10 cellular contexts compared by ENCODE assay signal in the genomic region with DNA sequence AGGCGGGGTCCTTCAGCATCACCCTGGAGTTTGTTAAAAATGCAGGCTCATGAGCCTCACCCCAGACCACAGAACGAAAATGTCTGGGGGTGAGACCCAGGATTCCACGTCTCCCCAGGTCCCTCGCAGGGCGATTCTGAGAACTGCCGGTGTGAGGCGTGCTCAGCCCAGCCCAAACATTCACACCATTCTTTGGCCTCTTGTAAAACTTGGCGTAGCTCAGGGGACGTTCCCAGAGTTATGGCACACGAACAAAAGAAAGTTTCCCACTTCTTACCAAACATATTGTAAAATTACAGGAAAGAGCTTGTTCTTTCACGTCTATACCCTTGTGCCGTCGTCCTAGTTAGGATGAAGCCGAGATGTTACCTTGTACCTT. TPM values are rescaled to one million over a fixed set of nuclear protein-coding genes. Genes with fewer than 3 reads are reported as not detected.
DNase-seq lines count a peak whose midpoint lies in the region; ATAC-seq and TF ChIP-seq lines count a peak whose summit lies in the region.
"Had no signal": no experiment of that assay in that cellular context is flagged by ENCODE, and none has a peak within 500 bp of the region (broad histone marks: within the 10 kb centered on the region; RNA-seq: fewer than 3 reads in every experiment).

No MANE protein-coding gene starts in this region.

- CTCF ChIA-PET in CD4-positive, alpha-beta memory T cell (lab: Charles Lee; ENCODE audit: partially characterized antibody), result no interaction called here

- no peaks in the 10 kb centered on the region for H3K27me3 Mint-ChIP-seq in CD4-positive, alpha-beta memory T cell
- H3K27me3 Mint-ChIP-seq in activated T-helper 1 cell treated with anti-CD3 and anti-CD28 coated beads, Interleukin-12 subunit alpha, Interleukin-12 subunit beta, Interleukin-2, Interleukin-4 antibody, amounts not matched to agents 30 ng/mL and 10 ng/mL and 1 ng/mL, durations not matched to agents 14 hours and 24 hours and 36 hours (ENCODE audit: insufficient read depth), result no peaks in the 10 kb centered on the region
- H3K27me3 Mint-ChIP-seq in progenitor cell of endocrine pancreas, result no peaks in the 10 kb centered on the region
- no peaks in the 10 kb centered on the region for H3K27me3 Mint-ChIP-seq in stimulated activated naive B cell treated with anti-CD40 and anti-IgM and Interleukin-4, amounts not matched to agents 10 μg/mL and 1 μg/mL and 100 μg/mL, for 72 hours

- H3K36me3 ChIP-seq in CD4-positive, alpha-beta memory T cell (ENCODE audit: insufficient read depth, low read length), result peaks cover 9% of the 10 kb centered on the region

- peaks cover 26 to 56% of the 10 kb centered on the region in 2 donors for H3K36me3 Mint-ChIP-seq in CD4-positive, alpha-beta memory T cell
- H3K36me3 Mint-ChIP-seq in activated T-helper 1 cell treated with anti-CD3 and anti-CD28 coated beads, Interleukin-12 subunit alpha, Interleukin-12 subunit beta, Interleukin-2, Interleukin-4 antibody, amounts not matched to agents 30 ng/mL and 10 ng/mL and 1 ng/mL, durations not matched to agents 14 hours and 24 hours and 36 hours (ENCODE audit: low read depth), result peaks cover 69% of the 10 kb centered on the region
- peaks cover 17% of the 10 kb centered on the region for H3K36me3 Mint-ChIP-seq in progenitor cell of endocrine pancreas (ENCODE audit: insufficient read depth)
- H3K36me3 Mint-ChIP-seq in stimulated activated naive B cell treated with anti-CD40 and anti-IgM and Interleukin-4, amounts not matched to agents 10 μg/mL and 1 μg/mL and 100 μg/mL, for 72 hours, result peaks cover 10 to 19% of the 10 kb centered on the region in 2 donors

- H3K27ac Mint-ChIP-seq in CD4-positive, alpha-beta memory T cell, result peak overlapping the region in 5 of 7 donors; percentile 66 to 93 (median 84)
- H3K27ac Mint-ChIP-seq in activated T-helper 1 cell treated with anti-CD3 and anti-CD28 coated beads, Interleukin-12 subunit alpha, Interleukin-12 subunit beta, Interleukin-2, Interleukin-4 antibody, amounts not matched to agents 30 ng/mL and 10 ng/mL and 1 ng/mL, durations not matched to agents 14 hours and 24 hours and 36 hours, result peak overlapping the region; percentile 86
- peak overlapping the region; percentile 31 for H3K27ac Mint-ChIP-seq in progenitor cell of endocrine pancreas
- H3K27ac Mint-ChIP-seq in stimulated activated naive B cell treated with anti-CD40 and anti-IgM and Interleukin-4, amounts not matched to agents 10 μg/mL and 1 μg/mL and 100 μg/mL, for 72 hours, result no peak overlapping the region

- H3K4me3 ChIP-seq in CD4-positive, alpha-beta memory T cell (ENCODE audit: low read length in 2 of 2), result no peak overlapping the region
- H3K4me3 ChIP-seq in fibroblast of villous mesenchyme (ENCODE audit: low read depth, low read length), result no peak overlapping the region

- peaks cover 95% of the 10 kb centered on the region for H3K4me1 ChIP-seq in CD4-positive, alpha-beta memory T cell (ENCODE audit: insufficient read depth, low read length)

- peaks cover 71 to 98% (median 85%) of the 10 kb centered on the region in 4 donors for H3K4me1 Mint-ChIP-seq in CD4-positive, alpha-beta memory T cell
- peaks cover 86% of the 10 kb centered on the region for H3K4me1 Mint-ChIP-seq in activated T-helper 1 cell treated with anti-CD3 and anti-CD28 coated beads, Interleukin-12 subunit alpha, Interleukin-12 subunit beta, Interleukin-2, Interleukin-4 antibody, amounts not matched to agents 30 ng/mL and 10 ng/mL and 1 ng/mL, durations not matched to agents 14 hours and 24 hours and 36 hours (ENCODE audit: low read depth)
- H3K4me1 Mint-ChIP-seq in progenitor cell of endocrine pancreas (ENCODE audit: low read depth), result peaks cover 42% of the 10 kb centered on the region
- H3K4me1 Mint-ChIP-seq in stimulated activated naive B cell treated with anti-CD40 and anti-IgM and Interleukin-4, amounts not matched to agents 10 μg/mL and 1 μg/mL and 100 μg/mL, for 72 hours, result peaks cover 50 to 80% of the 10 kb centered on the region in 2 donors

- peak overlapping the region; percentile 1 for H3K27ac ChIP-seq in CD4-positive, alpha-beta memory T cell (ENCODE audit: low read depth, low read length)

- no peak for ATAC-seq in GM19324 (IDR thresholded peaks at IDR 0.05; ENCODE audit: low FRiP score, unreplicated experiment)
- no peak for ATAC-seq in stimulated activated naive B cell treated with anti-CD40 and anti-IgM and Interleukin-4, amounts not matched to agents 10 μg/mL and 1 μg/mL and 100 μg/mL, for 72 hours (replicated peaks)

- POLR2A ChIA-PET in CD4-positive, alpha-beta memory T cell (lab: Charles Lee; ENCODE audit: partially characterized antibody), result no interaction called here

- H3K9me3 ChIP-seq in CD4-positive, alpha-beta memory T cell (ENCODE audit: control insufficient read depth in 1 of 2, low read length in 2 of 2), result no peaks in the 10 kb centered on the region

- H3K9me3 Mint-ChIP-seq in CD4-positive, alpha-beta memory T cell, result peaks cover 0 to 6% (median 0%) of the 10 kb centered on the region in 8 donors
- H3K9me3 Mint-ChIP-seq in activated T-helper 1 cell treated with anti-CD3 and anti-CD28 coated beads, Interleukin-12 subunit alpha, Interleukin-12 subunit beta, Interleukin-2, Interleukin-4 antibody, amounts not matched to agents 30 ng/mL and 10 ng/mL and 1 ng/mL, durations not matched to agents 14 hours and 24 hours and 36 hours, result peaks cover 7% of the 10 kb centered on the region
- peaks cover 7% of the 10 kb centered on the region for H3K9me3 Mint-ChIP-seq in progenitor cell of endocrine pancreas (ENCODE audit: low read depth)
- H3K9me3 Mint-ChIP-seq in stimulated activated naive B cell treated with anti-CD40 and anti-IgM and Interleukin-4, amounts not matched to agents 10 μg/mL and 1 μg/mL and 100 μg/mL, for 72 hours, result peaks cover 7% of the 10 kb centered on the region in 2 donors

- intact Hi-C loops in CD4-positive, alpha-beta memory T cell (cut with micrococcal nuclease), result no loop called here
- intact Hi-C loops in activated T-helper 1 cell treated with anti-CD3 and anti-CD28 coated beads, Interleukin-12 subunit alpha, Interleukin-12 subunit beta, Interleukin-2, Interleukin-4 antibody, amounts not matched to agents 30 ng/mL and 10 ng/mL and 1 ng/mL, durations not matched to agents 14 hours and 24 hours and 36 hours (cut with micrococcal nuclease), result loop anchor here (10.0 kb wide), 1 partner anchor 1499 kb away; no protein-coding TSS in a partner anchor

- TF ChIP-seq CTCF in fibroblast of villous mesenchyme (IDR thresholded peaks at IDR 0.05; ENCODE audit: insufficient read depth, low read depth, low read length), result peak; percentile 28
- TF ChIP-seq CTCF in progenitor cell of endocrine pancreas (IDR thresholded peaks at IDR 0.05; ENCODE audit: unreplicated experiment), result no peak

- no peaks in the 10 kb centered on the region for H3K27me3 ChIP-seq in CD4-positive, alpha-beta memory T cell (ENCODE audit: insufficient read depth, low read length)

- DNase-seq in CD4-positive, alpha-beta memory T cell, result no peak
- DNase-seq in activated T-helper 1 cell treated with anti-CD3 and anti-CD28 coated beads, Interleukin-12 subunit alpha, Interleukin-12 subunit beta, Interleukin-2, Interleukin-4 antibody, amounts not matched to agents 30 ng/mL and 10 ng/mL and 1 ng/mL, durations not matched to agents 14 hours and 24 hours and 36 hours (ENCODE audit: low spot score), result no peak
- DNase-seq in fibroblast of villous mesenchyme (ENCODE audit: low read depth), result peak; percentile 36
- DNase-seq in progenitor cell of endocrine pancreas (ENCODE audit: low spot score, unreplicated experiment), result no peak
- DNase-seq in SW 1271 (lab: John Stamatoyannopoulos, UW), result no peak
- DNase-seq in NCI-H446 (lab: John Stamatoyannopoulos, UW), result no peak
- no peak for DNase-seq in stimulated activated naive B cell treated with anti-CD40 and anti-IgM and Interleukin-4, amounts not matched to agents 10 μg/mL and 1 μg/mL and 100 μg/mL, for 72 hours
- DNase-seq: effector CD8-positive, alpha-beta T cell; NCI-H524 treated with DMSO at 0.1 percent for 48 hours had no signal

- peak overlapping the region; percentile 44 to 83 (median 68) for H3K4me3 Mint-ChIP-seq in CD4-positive, alpha-beta memory T cell
- peak overlapping the region; percentile 80 for H3K4me3 Mint-ChIP-seq in activated T-helper 1 cell treated with anti-CD3 and anti-CD28 coated beads, Interleukin-12 subunit alpha, Interleukin-12 subunit beta, Interleukin-2, Interleukin-4 antibody, amounts not matched to agents 30 ng/mL and 10 ng/mL and 1 ng/mL, durations not matched to agents 14 hours and 24 hours and 36 hours
- H3K4me3 Mint-ChIP-seq in progenitor cell of endocrine pancreas (ENCODE audit: low read depth), result no peak overlapping the region
- no peak overlapping the region for H3K4me3 Mint-ChIP-seq in stimulated activated naive B cell treated with anti-CD40 and anti-IgM and Interleukin-4, amounts not matched to agents 10 μg/mL and 1 μg/mL and 100 μg/mL, for 72 hours

RNA-seq across cellular contexts. Expression of a gene that starts 12.9 kb away (rescaled TPM):
- 100 to 1,000 TPM; 283 to 289 TPM for total RNA-seq in CD4-positive, alpha-beta memory T cell
- polyA plus RNA-seq in CD4-positive, alpha-beta memory T cell, result 100 to 1,000 TPM; 388 to 400 TPM
- 421 and 437 TPM in 2 replicates for total RNA-seq in activated T-helper 1 cell treated with anti-CD3 and anti-CD28 coated beads, Interleukin-12 subunit alpha, Interleukin-12 subunit beta, Interleukin-2, Interleukin-4 antibody, amounts not matched to agents 30 ng/mL and 10 ng/mL and 1 ng/mL, durations not matched to agents 14 hours and 24 hours and 36 hours
- total RNA-seq in fibroblast of villous mesenchyme, result 268 and 386 TPM in 2 replicates
- 328 and 362 TPM in 2 replicates for total RNA-seq in progenitor cell of endocrine pancreas

RNA-seq across cellular contexts. Expression of a gene that starts 47.9 kb away (rescaled TPM):
- under 1 TPM in 1 of 2 experiments, not detected in 1; 0.32 TPM for total RNA-seq in CD4-positive, alpha-beta memory T cell
- polyA plus RNA-seq in CD4-positive, alpha-beta memory T cell, result not detected
- total RNA-seq in activated T-helper 1 cell treated with anti-CD3 and anti-CD28 coated beads, Interleukin-12 subunit alpha, Interleukin-12 subunit beta, Interleukin-2, Interleukin-4 antibody, amounts not matched to agents 30 ng/mL and 10 ng/mL and 1 ng/mL, durations not matched to agents 14 hours and 24 hours and 36 hours, result 0.65 TPM in 1 of 2 replicates, not detected in the other
- total RNA-seq in fibroblast of villous mesenchyme, result 0.97 and 4.7 TPM in 2 replicates
- total RNA-seq in progenitor cell of endocrine pancreas, result 1.2 and 2.4 TPM in 2 replicates

Comparison
In these comparisons a context has a peak if more than half of its experiments do, and no peak if none do; other contexts are left out.
1. H3K4me3 Mint-ChIP-seq: peak in CD4-positive, alpha-beta memory T cell (8 of 8) and activated T-helper 1 cell treated with anti-CD3 and anti-CD28 coated beads, Interleukin-12 subunit alpha, Interleukin-12 subunit beta, Interleukin-2, Interleukin-4 antibody, amounts not matched to agents 30 ng/mL and 10 ng/mL and 1 ng/mL, durations not matched to agents 14 hours and 24 hours and 36 hours (single experiment); none in progenitor cell of endocrine pancreas (single experiment) and stimulated activated naive B cell treated with anti-CD40 and anti-IgM and Interleukin-4, amounts not matched to agents 10 μg/mL and 1 μg/mL and 100 μg/mL, for 72 hours (0 of 2).